In genomic region chr5:37975531-37975930, GRCh38 we compare ENCODE assay signal across 18 cellular contexts.
A peak's percentile ranks its signal among the peaks of the same experiment; 100 is the strongest.
DNase-seq lines count a peak whose midpoint lies in the region; TF ChIP-seq lines count a peak whose summit lies in the region.
"Had no signal": no experiment of that assay in that cellular context is flagged by ENCODE, and none has a peak within 500 bp of the region (broad histone marks: within the 10 kb centered on the region; RNA-seq: fewer than 3 reads in every experiment).

No MANE protein-coding gene starts in this region.

- no peak overlapping the region for H3K27ac Mint-ChIP-seq in HFFc6
- no peak overlapping the region for H3K27ac Mint-ChIP-seq in progenitor cell of endocrine pancreas
- H3K27ac Mint-ChIP-seq: B cell; CD8-positive, alpha-beta T cell had no signal

- H3K27ac ChIP-seq in SJCRH30, result no peak overlapping the region
- H3K27ac ChIP-seq: C4-2B, GM23248 had no signal

- peaks cover 3% of the 10 kb centered on the region; the same call in 1 of the 2 replicates for H3K27me3 Mint-ChIP-seq in HFFc6 (ENCODE audit: insufficient read depth)
- H3K27me3 Mint-ChIP-seq in progenitor cell of endocrine pancreas, result no peaks in the 10 kb centered on the region

- H3K9ac ChIP-seq in adipocyte (ENCODE audit: low read length), result no peak overlapping the region
- H3K9ac ChIP-seq: GM23248 had no signal

- H3K4me1 ChIP-seq in adipocyte (ENCODE audit: control insufficient read depth, insufficient read depth, low read length) (no peaks in the 10 kb centered on the region), SJCRH30 (no peaks in the 10 kb centered on the region)

- no peaks in the 10 kb centered on the region for H3K27me3 ChIP-seq in adipocyte (replicated peaks; ENCODE audit: control insufficient read depth, insufficient read depth, low read length)
- H3K27me3 ChIP-seq in SJCRH30, result no peaks in the 10 kb centered on the region

- DNase-seq in AG10803 (ENCODE audit: low read depth) (peak; percentile 54), HFFc6 (peak; percentile 4), adipocyte (ENCODE audit: low read depth) (peak; percentile 54), fibroblast of peridontal ligament (ENCODE audit: extremely low read depth) (peak; percentile 2), SJCRH30 (no peak), putamen (ENCODE audit: low spot score) (no peak), DMS53 treated with DMSO at 0.1 percent for 48 hours (lab: John Stamatoyannopoulos, UW; ENCODE audit: unreplicated experiment) (no peak), progenitor cell of endocrine pancreas (ENCODE audit: low spot score, unreplicated experiment) (no peak)
- DNase-seq: 8988T; CD8-positive, alpha-beta T cell; COR-L47; DMS153; DND-41; GM23248; IMR-90 had no signal

- H3K4me3 Mint-ChIP-seq in HFFc6, result no peak overlapping the region
- no peak overlapping the region for H3K4me3 Mint-ChIP-seq in progenitor cell of endocrine pancreas (ENCODE audit: low read depth)
- H3K4me3 Mint-ChIP-seq: B cell; CD8-positive, alpha-beta T cell had no signal

- no peaks in the 10 kb centered on the region for H3K36me3 Mint-ChIP-seq in HFFc6 (ENCODE audit: low read depth)
- no peaks in the 10 kb centered on the region for H3K36me3 Mint-ChIP-seq in progenitor cell of endocrine pancreas (ENCODE audit: insufficient read depth)
- H3K36me3 Mint-ChIP-seq: CD8-positive, alpha-beta T cell had no signal

- H3K36me3 ChIP-seq in adipocyte (ENCODE audit: control insufficient read depth, insufficient read depth, low read length, severe bottlenecking), result no peaks in the 10 kb centered on the region
- H3K36me3 ChIP-seq in SJCRH30, result no peaks in the 10 kb centered on the region

- H3K4me3 ChIP-seq in AG10803 (ENCODE audit: low read length) (no peak overlapping the region), adipocyte (ENCODE audit: low read length) (no peak overlapping the region), SJCRH30 (no peak overlapping the region)
- H3K4me3 ChIP-seq: GM12878, GM23248 had no signal

- peaks cover 4% of the 10 kb centered on the region for H3K9me3 ChIP-seq in adipocyte (ENCODE audit: control insufficient read depth, low read length)
- no peaks in the 10 kb centered on the region; the same call in 1 of the 2 replicates for H3K9me3 ChIP-seq in SJCRH30 (replicated peaks)

- H3K4me1 Mint-ChIP-seq in HFFc6 (ENCODE audit: low read depth), result no peaks in the 10 kb centered on the region
- H3K4me1 Mint-ChIP-seq in progenitor cell of endocrine pancreas (ENCODE audit: low read depth), result no peaks in the 10 kb centered on the region
- H3K4me1 Mint-ChIP-seq: B cell had no signal

- H3K9me3 Mint-ChIP-seq in HFFc6 (no peaks in the 10 kb centered on the region; the same call in 1 of the 2 replicates), progenitor cell of endocrine pancreas (ENCODE audit: low read depth) (peaks cover 8% of the 10 kb centered on the region)

- no peak for TF ChIP-seq CTCF in AG10803 (conservative IDR thresholded peaks at IDR 0.05; ENCODE audit: low read length)
- TF ChIP-seq CTCF in HFFc6 (IDR thresholded peaks at IDR 0.05), result no peak
- TF ChIP-seq CTCF in progenitor cell of endocrine pancreas (IDR thresholded peaks at IDR 0.05; ENCODE audit: unreplicated experiment), result no peak

Comparison
In these comparisons a context has a peak if more than half of its experiments do, and no peak if none do; other contexts are left out.
1. DNase-seq: peak in AG10803 (single experiment), HFFc6 (single experiment), adipocyte (single experiment) and fibroblast of peridontal ligament (single experiment); none in SJCRH30 (0 of 2), putamen (single experiment), DMS53 treated with DMSO at 0.1 percent for 48 hours (single experiment) and progenitor cell of endocrine pancreas (single experiment).